Comparison of ENCODE assay signal across 1 cellular context in the genomic region with DNA sequence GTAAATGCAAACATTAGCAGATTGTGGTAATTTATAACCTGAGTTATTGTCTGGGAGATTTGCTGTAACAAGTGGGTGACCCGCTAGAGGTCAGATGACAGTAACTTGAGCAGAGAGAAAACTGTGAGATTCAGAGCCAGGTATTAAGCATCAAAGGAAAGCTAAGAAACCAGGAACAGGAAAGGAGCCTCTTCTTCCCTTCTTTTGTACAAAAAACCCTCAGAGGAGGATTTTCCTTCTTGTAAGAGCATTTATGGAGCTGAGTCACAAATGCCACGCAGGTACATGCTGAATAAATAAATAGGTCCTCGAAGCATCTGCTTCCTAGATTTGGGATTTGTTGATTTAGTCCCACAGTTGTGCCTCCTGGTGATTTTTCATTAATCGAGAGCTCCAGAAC.
TF ChIP-seq lines count a peak whose summit lies in the region.

No MANE protein-coding gene starts in this region.

TF ChIP-seq in SK-N-SH treated with all-trans-retinoic acid at 6 μM for 48 hours, 23 proteins besides CTCF, POLR2A, EP300 and RAD21 (continued from another document):
- TF ChIP-seq, protein P1, sequence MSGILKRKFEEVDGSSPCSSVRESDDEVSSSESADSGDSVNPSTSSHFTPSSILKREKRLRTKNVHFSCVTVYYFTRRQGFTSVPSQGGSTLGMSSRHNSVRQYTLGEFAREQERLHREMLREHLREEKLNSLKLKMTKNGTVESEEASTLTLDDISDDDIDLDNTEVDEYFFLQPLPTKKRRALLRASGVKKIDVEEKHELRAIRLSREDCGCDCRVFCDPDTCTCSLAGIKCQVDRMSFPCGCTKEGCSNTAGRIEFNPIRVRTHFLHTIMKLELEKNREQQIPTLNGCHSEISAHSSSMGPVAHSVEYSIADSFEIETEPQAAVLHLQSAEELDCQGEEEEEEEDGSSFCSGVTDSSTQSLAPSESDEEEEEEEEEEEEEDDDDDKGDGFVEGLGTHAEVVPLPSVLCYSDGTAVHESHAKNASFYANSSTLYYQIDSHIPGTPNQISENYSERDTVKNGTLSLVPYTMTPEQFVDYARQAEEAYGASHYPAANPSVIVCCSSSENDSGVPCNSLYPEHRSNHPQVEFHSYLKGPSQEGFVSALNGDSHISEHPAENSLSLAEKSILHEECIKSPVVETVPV (CRISPR knock-in tag; IDR thresholded peaks at IDR 0.05), result no peak
- no peak for TF ChIP-seq ESRRG (CRISPR knock-in tag; IDR thresholded peaks at IDR 0.05)
- no peak for TF ChIP-seq PPARA (CRISPR knock-in tag; IDR thresholded peaks at IDR 0.05; ENCODE audit: borderline replicate concordance)
- TF ChIP-seq ZNF565 (CRISPR knock-in tag; conservative IDR thresholded peaks at IDR 0.05; ENCODE audit: low read depth), result no peak
